Comparison of ENCODE assay signal across 9 cellular contexts in genomic region chr5:175718401-175719108, GRCh38.
A peak's percentile ranks its signal among the peaks of the same experiment; 100 is the strongest.
DNase-seq lines count a peak whose midpoint lies in the region; ATAC-seq and TF ChIP-seq lines count a peak whose summit lies in the region.
"Had no signal": no experiment of that assay in that cellular context is flagged by ENCODE, and none has a peak within 500 bp of the region (broad histone marks: within the 10 kb centered on the region; RNA-seq: fewer than 3 reads in every experiment).

No MANE protein-coding gene starts in this region.

- no peak overlapping the region for H3K4me3 Mint-ChIP-seq in activated T-helper 17 cell treated with anti-CD3 and anti-CD28 coated beads, Interleukin-2, amount 50 U/mL, for 72 hours
- H3K4me3 Mint-ChIP-seq: B cell had no signal

- CTCF ChIA-PET in PC-9 (lab: Charles Lee) = no interaction called here

- no peaks in the 10 kb centered on the region for H3K36me3 ChIP-seq in PC-9 (ENCODE audit: low read depth)
- H3K36me3 ChIP-seq in left ventricle myocardium inferior = no peaks in the 10 kb centered on the region
- H3K36me3 ChIP-seq in uterus = no peaks in the 10 kb centered on the region

- ATAC-seq in activated T-helper 17 cell treated with anti-CD3 and anti-CD28 coated beads, Interleukin-2, amount 50 U/mL, for 72 hours (replicated peaks) = peak; percentile 90
- ATAC-seq in HG02763 (IDR thresholded peaks at IDR 0.05; ENCODE audit: unreplicated experiment) = no peak

- peaks cover 56% of the 10 kb centered on the region for H3K27me3 ChIP-seq in PC-9 (ENCODE audit: insufficient read depth, low read depth)
- no peaks in the 10 kb centered on the region for H3K27me3 ChIP-seq in left ventricle myocardium inferior (ENCODE audit: low read depth)
- no peaks in the 10 kb centered on the region for H3K27me3 ChIP-seq in uterus

- H3K4me2 ChIP-seq in PC-9 = no peak overlapping the region

- H3K27ac Mint-ChIP-seq in activated T-helper 17 cell treated with anti-CD3 and anti-CD28 coated beads, Interleukin-2, amount 50 U/mL, for 72 hours = no peak overlapping the region
- H3K27ac Mint-ChIP-seq: B cell had no signal

- H3K9me3 Mint-ChIP-seq in activated T-helper 17 cell treated with anti-CD3 and anti-CD28 coated beads, Interleukin-2, amount 50 U/mL, for 72 hours = no peaks in the 10 kb centered on the region

- H3K9me2 ChIP-seq in PC-9 (ENCODE audit: insufficient read depth) = no peaks in the 10 kb centered on the region

- H3K27ac ChIP-seq in PC-9 = no peak overlapping the region
- no peak overlapping the region for H3K27ac ChIP-seq in left ventricle myocardium inferior (replicated peaks)
- no peak overlapping the region for H3K27ac ChIP-seq in uterus

- intact Hi-C loops in PC-9 (cut with micrococcal nuclease; ENCODE audit: unreplicated experiment) = loop anchor here (2.0 kb wide), 1 partner anchor 184 kb away; no protein-coding TSS in a partner anchor
- intact Hi-C loops in left ventricle myocardium inferior (cut with micrococcal nuclease) = loop anchor here (5.0 kb wide), 1 partner anchor 186 kb away; no protein-coding TSS in a partner anchor
- intact Hi-C loops in uterus (cut with DNase I; ENCODE audit: low total_unique reads) = no loop called here

- H4K20me1 ChIP-seq in PC-9 (ENCODE audit: insufficient read depth) = no peaks in the 10 kb centered on the region

- H3K4me3 ChIP-seq in PC-9 = no peak overlapping the region
- no peak overlapping the region for H3K4me3 ChIP-seq in left ventricle myocardium inferior
- no peak overlapping the region for H3K4me3 ChIP-seq in uterus

- H3K9me3 ChIP-seq in PC-9 (ENCODE audit: insufficient read depth, low read depth) (no peaks in the 10 kb centered on the region), left ventricle myocardium inferior (replicated peaks) (peaks cover 22% of the 10 kb centered on the region), uterus (no peaks in the 10 kb centered on the region)

- no peak for TF ChIP-seq POLR2A in uterus (IDR thresholded peaks at IDR 0.05)

- DNase-seq in NCI-H146 (lab: John Stamatoyannopoulos, UW) = peak; percentile 7
- no peak for DNase-seq in NCI-H146 treated with DMSO at 0.1 percent for 48 hours (lab: John Stamatoyannopoulos, UW; ENCODE audit: unreplicated experiment)
- DNase-seq in PC-9 = peak in 1 of 2 experiments; percentile 18
- DNase-seq in left ventricle myocardium inferior = peak; percentile 68
- peak; percentile 82 for DNase-seq in stimulated activated CD4-positive, alpha-beta T cell treated with anti-CD3 and anti-CD28 coated beads, Interleukin-2, amount 100 ng/mL, for 24 hours
- DNase-seq in uterus = no peak

- peak; percentile 86 for TF ChIP-seq CTCF in PC-9 (conservative IDR thresholded peaks at IDR 0.05)
- peak; percentile 77 for TF ChIP-seq CTCF in left ventricle myocardium inferior (IDR thresholded peaks at IDR 0.05; ENCODE audit: borderline replicate concordance)
- TF ChIP-seq CTCF in uterus (IDR thresholded peaks at IDR 0.05) = peak in 2 of 4 experiments; percentile 22 to 30

- peaks cover 9% of the 10 kb centered on the region for H3K4me1 Mint-ChIP-seq in activated T-helper 17 cell treated with anti-CD3 and anti-CD28 coated beads, Interleukin-2, amount 50 U/mL, for 72 hours
- H3K4me1 Mint-ChIP-seq: B cell had no signal

- POLR2A ChIA-PET in PC-9 (lab: Charles Lee; ENCODE audit: unreplicated experiment) = no interaction called here

- H3F3A ChIP-seq in PC-9 (ENCODE audit: insufficient read depth, low read depth) = no peaks in the 10 kb centered on the region

- H3K36me3 Mint-ChIP-seq in activated T-helper 17 cell treated with anti-CD3 and anti-CD28 coated beads, Interleukin-2, amount 50 U/mL, for 72 hours (ENCODE audit: low read depth) = no peaks in the 10 kb centered on the region

- no peaks in the 10 kb centered on the region for H3K79me2 ChIP-seq in PC-9 (ENCODE audit: low read depth)

- BruUV-seq in PC-9 (replicated peaks; lab: Mats Ljungman, UMichigan) = no TSS peak

- no peaks in the 10 kb centered on the region for H3K27me3 Mint-ChIP-seq in activated T-helper 17 cell treated with anti-CD3 and anti-CD28 coated beads, Interleukin-2, amount 50 U/mL, for 72 hours

- H2AFZ ChIP-seq in PC-9 = no peak overlapping the region

- H3K4me1 ChIP-seq in PC-9 (replicated peaks; ENCODE audit: insufficient read depth) = no peaks in the 10 kb centered on the region
- peaks cover 10% of the 10 kb centered on the region for H3K4me1 ChIP-seq in left ventricle myocardium inferior
- no peaks in the 10 kb centered on the region for H3K4me1 ChIP-seq in uterus

Comparison
In these comparisons a context has a peak if more than half of its experiments do, and no peak if none do; other contexts are left out.
1. DNase-seq: peak in NCI-H146 (single experiment), left ventricle myocardium inferior (single experiment) and stimulated activated CD4-positive, alpha-beta T cell treated with anti-CD3 and anti-CD28 coated beads, Interleukin-2, amount 100 ng/mL, for 24 hours (2 of 2); none in NCI-H146 treated with DMSO at 0.1 percent for 48 hours (single experiment) and uterus (0 of 2).